Comparison of ENCODE assay signal across 9 cellular contexts in genomic region chr7:157404845-157405481, GRCh38.
A peak's percentile ranks its signal among the peaks of the same experiment; 100 is the strongest.
DNase-seq lines count a peak whose midpoint lies in the region; ATAC-seq and TF ChIP-seq lines count a peak whose summit lies in the region.
"Had no signal": no experiment of that assay in that cellular context is flagged by ENCODE, and none has a peak within 500 bp of the region (broad histone marks: within the 10 kb centered on the region; RNA-seq: fewer than 3 reads in every experiment).

No MANE protein-coding gene starts in this region.

- no peak for TF ChIP-seq CTCF in AG04449 (IDR thresholded peaks at IDR 0.05; ENCODE audit: insufficient read depth, low read length, missing control alignments)

- DNase-seq in AG04449 (ENCODE audit: low read depth, low spot score) = peak; percentile 58
- DNase-seq in Kasumi-1 (lab: John Stamatoyannopoulos, UW) = peak; percentile 49 to 51
- peak; percentile 97 for DNase-seq in amniotic epithelial cell (ENCODE audit: low read depth)
- no peak for DNase-seq in left colon
- no peak for DNase-seq in activated CD8-positive, alpha-beta memory T cell treated with anti-CD3 and anti-CD28 coated beads, Interleukin-2, amount 50 U/mL, for 4 hours
- no peak for DNase-seq in ecto neural progenitor cell (ENCODE audit: low spot score)
- DNase-seq in NOMO-1 treated with dmso at 0.1 percent for 144 hours (lab: John Stamatoyannopoulos, UW; ENCODE audit: unreplicated experiment) = no peak

- H3K4me3 ChIP-seq in AG04449 (ENCODE audit: low read depth, low read length) = no peak overlapping the region
- H3K4me3 ChIP-seq: SJSA1 had no signal

- intact Hi-C loops in left colon (cut with DNase I, micrococcal nuclease) = no loop called here

- CTCF ChIA-PET in AG04449 (lab: Yijun Ruan, JAX) = interaction anchor here (0.7 to 4.0 kb wide), 3 partner anchors 8 to 435 kb away, joined by 3 to 18 read pairs (median 3); no protein-coding TSS in a partner anchor

- POLR2A ChIA-PET in AG04449 (lab: Yijun Ruan, JAX) = no interaction called here

- ATAC-seq in left colon (peak; percentile 6), GM19035 (IDR thresholded peaks at IDR 0.05; ENCODE audit: unreplicated experiment) (no peak)

Comparison
In these comparisons a context has a peak if more than half of its experiments do, and no peak if none do; other contexts are left out.
1. DNase-seq: peak in AG04449 (single experiment), Kasumi-1 (2 of 2) and amniotic epithelial cell (single experiment); none in left colon (0 of 2), activated CD8-positive, alpha-beta memory T cell treated with anti-CD3 and anti-CD28 coated beads, Interleukin-2, amount 50 U/mL, for 4 hours (single experiment), ecto neural progenitor cell (single experiment) and NOMO-1 treated with dmso at 0.1 percent for 144 hours (single experiment).